Comparison of ENCODE assay signal across 8 cellular contexts in the genomic region with DNA sequence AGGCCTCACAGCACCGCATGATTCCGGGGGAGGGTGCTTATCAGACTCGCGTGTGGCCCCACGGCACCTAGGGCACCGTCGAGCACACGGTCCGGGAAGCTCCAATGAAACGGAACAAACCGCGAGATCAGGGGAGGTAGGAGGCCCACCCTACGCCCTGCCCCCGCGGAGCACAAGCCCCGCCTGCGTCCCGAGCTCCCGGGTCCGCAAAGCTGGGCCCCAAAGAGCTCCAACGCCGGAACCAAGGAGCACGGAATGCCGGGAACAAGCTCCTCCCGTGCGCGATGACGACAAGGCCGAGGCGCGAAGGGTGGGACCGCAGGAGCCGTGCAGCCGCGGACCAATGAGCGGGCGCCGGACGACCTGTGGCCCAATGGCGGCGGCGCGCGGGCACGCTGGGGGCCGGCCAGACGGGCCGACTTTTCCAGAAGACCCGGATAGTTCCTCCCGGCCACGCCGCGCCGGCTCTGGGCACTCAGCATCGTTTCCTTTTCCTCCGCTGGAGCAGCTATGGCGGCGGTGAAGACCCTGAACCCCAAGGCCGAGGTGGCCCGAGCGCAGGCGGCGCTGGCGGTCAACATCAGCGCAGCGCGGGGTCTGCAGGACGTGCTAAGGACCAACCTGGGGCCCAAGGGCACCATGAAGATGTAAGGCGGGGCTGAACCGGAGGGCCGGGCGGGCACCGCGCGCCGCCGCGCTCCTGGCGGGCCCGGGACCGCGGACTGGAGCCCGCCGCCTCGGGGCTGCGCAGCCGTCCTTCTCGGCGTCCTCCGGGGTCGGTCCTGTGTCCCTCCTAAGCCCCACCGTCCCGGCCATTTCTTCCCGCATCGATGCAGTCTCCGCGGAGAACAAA. TPM values are rescaled to one million over a fixed set of nuclear protein-coding genes. Genes with fewer than 3 reads are reported as not detected.
DNase-seq lines count a peak whose midpoint lies in the region; ATAC-seq and TF ChIP-seq lines count a peak whose summit lies in the region.

A gene with protein sequence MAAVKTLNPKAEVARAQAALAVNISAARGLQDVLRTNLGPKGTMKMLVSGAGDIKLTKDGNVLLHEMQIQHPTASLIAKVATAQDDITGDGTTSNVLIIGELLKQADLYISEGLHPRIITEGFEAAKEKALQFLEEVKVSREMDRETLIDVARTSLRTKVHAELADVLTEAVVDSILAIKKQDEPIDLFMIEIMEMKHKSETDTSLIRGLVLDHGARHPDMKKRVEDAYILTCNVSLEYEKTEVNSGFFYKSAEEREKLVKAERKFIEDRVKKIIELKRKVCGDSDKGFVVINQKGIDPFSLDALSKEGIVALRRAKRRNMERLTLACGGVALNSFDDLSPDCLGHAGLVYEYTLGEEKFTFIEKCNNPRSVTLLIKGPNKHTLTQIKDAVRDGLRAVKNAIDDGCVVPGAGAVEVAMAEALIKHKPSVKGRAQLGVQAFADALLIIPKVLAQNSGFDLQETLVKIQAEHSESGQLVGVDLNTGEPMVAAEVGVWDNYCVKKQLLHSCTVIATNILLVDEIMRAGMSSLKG (plus strand): TSS at position 427 of the 853 bp plus-strand sequence. CDS start 84 bp downstream, at position 511.
A gene (minus strand): TSS at position 106 of the 853 bp plus-strand sequence. CDS start 30,232 bp downstream, outside the sequence.

- no peaks in the 10 kb centered on the region for H3K27me3 ChIP-seq in AG04450 (ENCODE audit: control insufficient read depth, insufficient read depth, low read length)
- no peaks in the 10 kb centered on the region for H3K27me3 ChIP-seq in spleen (replicated peaks in 1 of 7)

- H3K36me3 ChIP-seq in spleen: peaks cover 0 to 39% (median 30%) of the 10 kb centered on the region in 6 donors

- H3K4me3 ChIP-seq in AG04450 (ENCODE audit: low read depth, low read length): peak within 1 kb of the TSS; percentile 93
- peak within 1 kb of the TSS; percentile 90 for H3K4me3 ChIP-seq in cardiac fibroblast (replicated peaks in 1 of 2; ENCODE audit: low read depth in 2 of 2, low read length in 2 of 2)
- peak within 1 kb of the TSS; percentile 69 to 99 (median 84) for H3K4me3 ChIP-seq in spleen

- DNase-seq in AG04450 (ENCODE audit: low read depth, low spot score): peak; percentile 97
- DNase-seq in NCI-H226: peak; percentile 99
- DNase-seq in WTC11 (ENCODE audit: low spot score): peak; percentile 98
- DNase-seq in cardiac fibroblast (ENCODE audit: low read depth in 2 of 2): peak; percentile 98 to 99
- DNase-seq in immature natural killer cell: peak; percentile 88 to 90 (median 89)
- DNase-seq in spleen: peak; percentile 98

- CTCF ChIA-PET in AG04450 (lab: Charles Lee) (interaction anchor here (0.6 to 2.0 kb wide), 7 partner anchors 13 to 88 kb away, joined by 3 to 15 read pairs (median 4); a partner anchor contains a TSS), WTC11 (lab: Charles Lee) (interaction anchor here (0.5 to 1.9 kb wide), 11 partner anchors 9 to 458 kb away, joined by 3 to 18 read pairs (median 4); a partner anchor contains a TSS)

- H3K36me3 Mint-ChIP-seq in WTC11 (peaks cover 44% of the 10 kb centered on the region), immature natural killer cell (peaks cover 3 to 20% (median 4%) of the 10 kb centered on the region in 3 donors)

- peak; percentile 97 for ATAC-seq in GM18909 (IDR thresholded peaks at IDR 0.05; ENCODE audit: poor library complexity, unreplicated experiment)
- peak; percentile 96 for ATAC-seq in HG03175 (IDR thresholded peaks at IDR 0.05; ENCODE audit: unreplicated experiment)
- ATAC-seq in WTC11: peak; percentile 97

- TF ChIP-seq POLR2A in spleen (IDR thresholded peaks at IDR 0.05): peak in 2 of 3 donors; percentile 9 to 52

- no peak for TF ChIP-seq CTCF in AG04450 (IDR thresholded peaks at IDR 0.05; ENCODE audit: low read depth, low read length)
- no peak for TF ChIP-seq CTCF in WTC11 (IDR thresholded peaks at IDR 0.05)
- TF ChIP-seq CTCF in cardiac fibroblast (IDR thresholded peaks at IDR 0.05; ENCODE audit: low read depth, low read length): no peak
- peak in 1 of 11 experiments; percentile 37 for TF ChIP-seq CTCF in spleen (IDR thresholded peaks at IDR 0.05 in 8 of 11, conservative IDR thresholded peaks at IDR 0.05 in 3 of 11)

- H3K4me3 Mint-ChIP-seq in WTC11 (peak within 1 kb of the TSS; percentile 96), immature natural killer cell (peak within 1 kb of the TSS; percentile 95 to 98 (median 97))

- H3K4me1 Mint-ChIP-seq in WTC11 (peaks cover 17% of the 10 kb centered on the region), immature natural killer cell (peaks cover 30 to 47% of the 10 kb centered on the region in 2 donors)

- peak within 1 kb of the TSS; percentile 87 for H3K27ac ChIP-seq in AG04450 (ENCODE audit: low read depth, low read length)
- peak within 1 kb of the TSS; percentile 76 to 94 (median 91) for H3K27ac ChIP-seq in spleen

- intact Hi-C loops in spleen (cut with DNase I; ENCODE audit: low total_unique reads): loop anchor here (10.0 kb wide), 1 partner anchor 53 kb away; a partner anchor contains a TSS

- peaks cover 12 to 58% (median 47%) of the 10 kb centered on the region in 6 donors for H3K4me1 ChIP-seq in spleen

- H3K27ac Mint-ChIP-seq in WTC11: peak within 1 kb of the TSS; percentile 99
- peak within 1 kb of the TSS; percentile 89 to 95 (median 94) for H3K27ac Mint-ChIP-seq in immature natural killer cell

- 0 to 2% (median 0%) methylated on average over 18 to 97 of the region's 97 CpGs for WGBS in spleen, 5 donors

- no peaks in the 10 kb centered on the region for H3K27me3 Mint-ChIP-seq in WTC11 (ENCODE audit: low read depth)
- H3K27me3 Mint-ChIP-seq in immature natural killer cell (ENCODE audit: low read depth in 3 of 3): peaks cover 0 to 7% (median 6%) of the 10 kb centered on the region in 3 donors

- POLR2A ChIA-PET in AG04450 (lab: Yijun Ruan, JAX): interaction anchor here (0.6 to 1.7 kb wide), 15 partner anchors 8 to 1310 kb away, joined by 3 to 41 read pairs (median 4); a partner anchor contains a TSS
- POLR2A ChIA-PET in WTC11 (lab: Charles Lee): interaction anchor here (0.6 to 2.5 kb wide), 13 partner anchors 11 to 87 kb away, joined by 3 to 49 read pairs (median 5); a partner anchor contains a TSS

- H3K9me3 ChIP-seq in AG04450 (ENCODE audit: control insufficient read depth, insufficient read depth, low read length): no peaks in the 10 kb centered on the region; the same call in 1 of the 2 replicates
- no peaks in the 10 kb centered on the region for H3K9me3 ChIP-seq in spleen

- H3K9me3 Mint-ChIP-seq in WTC11 (no peaks in the 10 kb centered on the region), immature natural killer cell (no peaks in the 10 kb centered on the region)

TF ChIP-seq in WTC11, 78 proteins besides CTCF, POLR2A, EP300 and RAD21 (continues in another document):
- TF ChIP-seq, protein P1, sequence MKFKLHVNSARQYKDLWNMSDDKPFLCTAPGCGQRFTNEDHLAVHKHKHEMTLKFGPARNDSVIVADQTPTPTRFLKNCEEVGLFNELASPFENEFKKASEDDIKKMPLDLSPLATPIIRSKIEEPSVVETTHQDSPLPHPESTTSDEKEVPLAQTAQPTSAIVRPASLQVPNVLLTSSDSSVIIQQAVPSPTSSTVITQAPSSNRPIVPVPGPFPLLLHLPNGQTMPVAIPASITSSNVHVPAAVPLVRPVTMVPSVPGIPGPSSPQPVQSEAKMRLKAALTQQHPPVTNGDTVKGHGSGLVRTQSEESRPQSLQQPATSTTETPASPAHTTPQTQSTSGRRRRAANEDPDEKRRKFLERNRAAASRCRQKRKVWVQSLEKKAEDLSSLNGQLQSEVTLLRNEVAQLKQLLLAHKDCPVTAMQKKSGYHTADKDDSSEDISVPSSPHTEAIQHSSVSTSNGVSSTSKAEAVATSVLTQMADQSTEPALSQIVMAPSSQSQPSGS (CRISPR knock-in tag; IDR thresholded peaks at IDR 0.05; ENCODE audit: borderline replicate concordance, low read depth): no peak
- TF ChIP-seq ZNF263 (CRISPR knock-in tag; IDR thresholded peaks at IDR 0.05; ENCODE audit: low read depth): no peak
- no peak for TF ChIP-seq TCF7 (CRISPR knock-in tag; IDR thresholded peaks at IDR 0.05; ENCODE audit: low read depth)
- TF ChIP-seq, protein P2, sequence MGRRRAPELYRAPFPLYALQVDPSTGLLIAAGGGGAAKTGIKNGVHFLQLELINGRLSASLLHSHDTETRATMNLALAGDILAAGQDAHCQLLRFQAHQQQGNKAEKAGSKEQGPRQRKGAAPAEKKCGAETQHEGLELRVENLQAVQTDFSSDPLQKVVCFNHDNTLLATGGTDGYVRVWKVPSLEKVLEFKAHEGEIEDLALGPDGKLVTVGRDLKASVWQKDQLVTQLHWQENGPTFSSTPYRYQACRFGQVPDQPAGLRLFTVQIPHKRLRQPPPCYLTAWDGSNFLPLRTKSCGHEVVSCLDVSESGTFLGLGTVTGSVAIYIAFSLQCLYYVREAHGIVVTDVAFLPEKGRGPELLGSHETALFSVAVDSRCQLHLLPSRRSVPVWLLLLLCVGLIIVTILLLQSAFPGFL (CRISPR knock-in tag; IDR thresholded peaks at IDR 0.05; ENCODE audit: borderline replicate concordance): no peak

RNA-seq across cellular contexts. Expression of the first gene that starts in this region (rescaled TPM):
- polyA plus RNA-seq in AG04450 (2011; rRNA removed) (214 and 302 TPM in 2 replicates), immature natural killer cell (10 to 100 TPM; 64.6 to 91.0 (median 77.6) TPM), spleen (100 to 1,000 TPM; 113 to 139 (median 133) TPM)
- polyA minus RNA-seq in AG04450 (2011; rRNA and poly(A)+ RNA removed): 148 and 235 TPM in 2 replicates
- total RNA-seq in WTC11 (2021) (208 to 246 TPM (median 209 TPM) in 3 replicates), spleen (100 to 1,000 TPM in 1 of 7 donors, 10 to 100 TPM in 6; 71.5 to 107 (median 84.9) TPM)

RNA-seq across cellular contexts. Expression of the second gene that starts in this region (rescaled TPM):
- polyA plus RNA-seq in AG04450 (2011; rRNA removed) (66.0 and 66.4 TPM in 2 replicates), immature natural killer cell (1 to 10 TPM; 3.2 to 6.8 (median 5.1) TPM), spleen (1 to 10 TPM; 2.2 to 8.4 (median 4.8) TPM)
- polyA minus RNA-seq in AG04450 (2011; rRNA and poly(A)+ RNA removed): 47.2 and 47.8 TPM in 2 replicates
- total RNA-seq in WTC11 (2021) (43.7 to 49.3 TPM (median 49.2 TPM) in 3 replicates), spleen (10 to 100 TPM in 2 of 7 donors, 1 to 10 TPM in 5; 5.0 to 11.3 (median 7.3) TPM)

Comparison
In these comparisons a context has a peak if more than half of its experiments do, and no peak if none do; other contexts are left out.
1. Peak in every context shown above with its lines: DNase-seq, ATAC-seq, H3K4me3 ChIP-seq and H3K27ac ChIP-seq.